Comparison of ENCODE assay signal across 9 cellular contexts in genomic region chr2:197706839-197707207, GRCh38. TPM values are rescaled to one million over a fixed set of nuclear protein-coding genes. Genes with fewer than 3 reads are reported as not detected.
A peak's percentile ranks its signal among the peaks of the same experiment; 100 is the strongest.
DNase-seq lines count a peak whose midpoint lies in the region; ATAC-seq and TF ChIP-seq lines count a peak whose summit lies in the region.
"Had no signal": no experiment of that assay in that cellular context is flagged by ENCODE, and none has a peak within 500 bp of the region (broad histone marks: within the 10 kb centered on the region; RNA-seq: fewer than 3 reads in every experiment).

No MANE protein-coding gene starts in this region.

- DNase-seq in CD14-positive monocyte (ENCODE audit: low spot score) (no peak), LNCaP clone FGC (ENCODE audit: low read depth) (no peak), coronary artery (ENCODE audit: low spot score) (no peak), body of pancreas (no peak), NCI-H526 (lab: John Stamatoyannopoulos, UW) (no peak)
- DNase-seq in naive thymus-derived CD4-positive, alpha-beta T cell = no peak
- DNase-seq: activated CD4-positive, alpha-beta T cell treated with anti-CD3 and anti-CD28 coated beads for 1 hour had no signal

- H3K27me3 ChIP-seq in naive thymus-derived CD4-positive, alpha-beta T cell (ENCODE audit: control insufficient read depth in 2 of 2, insufficient read depth in 2 of 2, low read length in 2 of 2) = no peaks in the 10 kb centered on the region
- no peaks in the 10 kb centered on the region for H3K27me3 ChIP-seq in body of pancreas

- no peak overlapping the region for H3K27ac Mint-ChIP-seq in CD14-positive monocyte
- H3K27ac Mint-ChIP-seq in naive thymus-derived CD4-positive, alpha-beta T cell = peak overlapping the region in 3 of 9 donors; percentile 12 to 97 (median 14)

- H3K27ac ChIP-seq in coronary artery = no peak overlapping the region
- H3K27ac ChIP-seq in naive thymus-derived CD4-positive, alpha-beta T cell (ENCODE audit: low read depth, low read length) = peak overlapping the region; percentile 81
- H3K27ac ChIP-seq in body of pancreas = no peak overlapping the region

- POLR2A ChIA-PET in naive thymus-derived CD4-positive, alpha-beta T cell (lab: Charles Lee) = no interaction called here

- peaks cover 0 to 12% (median 4%) of the 10 kb centered on the region in 3 experiments for H3K36me3 ChIP-seq in naive thymus-derived CD4-positive, alpha-beta T cell (ENCODE audit: control insufficient read depth in 2 of 3, insufficient read depth in 3 of 3, low read length in 3 of 3)
- no peaks in the 10 kb centered on the region for H3K36me3 ChIP-seq in body of pancreas (replicated peaks in 1 of 2; ENCODE audit: insufficient read depth in 1 of 2, low read depth in 2 of 2)

- peaks cover 46% of the 10 kb centered on the region for H3K4me1 Mint-ChIP-seq in CD14-positive monocyte
- peaks cover 38 to 64% (median 54%) of the 10 kb centered on the region in 7 donors for H3K4me1 Mint-ChIP-seq in naive thymus-derived CD4-positive, alpha-beta T cell

- H3K9me3 Mint-ChIP-seq in CD14-positive monocyte = no peaks in the 10 kb centered on the region
- peaks cover 0 to 2% (median 0%) of the 10 kb centered on the region in 11 donors for H3K9me3 Mint-ChIP-seq in naive thymus-derived CD4-positive, alpha-beta T cell

- peak overlapping the region; percentile 37 to 92 for H3K4me3 Mint-ChIP-seq in CD14-positive monocyte
- peak overlapping the region; percentile 78 to 96 (median 94) for H3K4me3 Mint-ChIP-seq in naive thymus-derived CD4-positive, alpha-beta T cell

- H3K36me3 Mint-ChIP-seq in CD14-positive monocyte = peaks cover 7 to 10% of the 10 kb centered on the region in 2 donors
- H3K36me3 Mint-ChIP-seq in naive thymus-derived CD4-positive, alpha-beta T cell = peaks cover 4 to 18% (median 12%) of the 10 kb centered on the region in 5 donors

- CTCF ChIA-PET in naive thymus-derived CD4-positive, alpha-beta T cell (lab: Charles Lee) = interaction anchor here (0.9 to 2.4 kb wide), 3 partner anchors 9 to 593 kb away, joined by 3 to 11 read pairs (median 7); no protein-coding TSS in a partner anchor

- TF ChIP-seq POLR2A in body of pancreas (IDR thresholded peaks at IDR 0.05) = no peak

- intact Hi-C loops in CD14-positive monocyte (cut with micrococcal nuclease) = loop anchor here in 1 of 2 donors (10.0 kb wide), 3 partner anchors 78 to 252 kb away; partner anchors contain the start of genes BOLL, COQ10B and MOB4
- intact Hi-C loops in naive thymus-derived CD4-positive, alpha-beta T cell (cut with micrococcal nuclease) = loop anchor here (1.0 to 10.0 kb wide), 9 partner anchors 70 to 1640 kb away; partner anchors contain the start of gene DNAH7 (in 1 of the 2)
- intact Hi-C loops in body of pancreas (cut with DNase I) = no loop called here

- no peaks in the 10 kb centered on the region for H3K9me3 ChIP-seq in naive thymus-derived CD4-positive, alpha-beta T cell (ENCODE audit: control insufficient read depth in 2 of 3, low read length in 3 of 3)
- no peaks in the 10 kb centered on the region for H3K9me3 ChIP-seq in body of pancreas

- ATAC-seq in naive thymus-derived CD4-positive, alpha-beta T cell = no peak
- ATAC-seq in body of pancreas (no peak), GM18868 (IDR thresholded peaks at IDR 0.05; ENCODE audit: unreplicated experiment) (no peak), HG03521 (IDR thresholded peaks at IDR 0.05; ENCODE audit: unreplicated experiment) (no peak)

- WGBS in body of pancreas, 2 donors = 28 to 45% methylated on average over 3 to 5 of the region's 5 CpGs

- TF ChIP-seq CTCF in CD14-positive monocyte (IDR thresholded peaks at IDR 0.05) (no peak), LNCaP clone FGC (IDR thresholded peaks at IDR 0.05; ENCODE audit: control insufficient read depth, extremely low read depth, insufficient read depth) (no peak), coronary artery (IDR thresholded peaks at IDR 0.05) (no peak), body of pancreas (IDR thresholded peaks at IDR 0.05) (no peak)

- peaks cover 2 to 4% (median 3%) of the 10 kb centered on the region in 3 donors for H3K27me3 Mint-ChIP-seq in CD14-positive monocyte (ENCODE audit: low read depth in 3 of 3)
- H3K27me3 Mint-ChIP-seq in naive thymus-derived CD4-positive, alpha-beta T cell = peaks cover 0 to 7% (median 0%) of the 10 kb centered on the region in 5 donors

- H3K4me1 ChIP-seq in naive thymus-derived CD4-positive, alpha-beta T cell (ENCODE audit: control insufficient read depth in 2 of 2, insufficient read depth in 2 of 2, low read length in 2 of 2) = peaks cover 29 to 32% of the 10 kb centered on the region in 2 donors
- peaks cover 29% of the 10 kb centered on the region for H3K4me1 ChIP-seq in body of pancreas

- H3K4me3 ChIP-seq in LNCaP clone FGC (ENCODE audit: low read depth, low read length) (peak overlapping the region; percentile 89), coronary artery (peak overlapping the region; percentile 79), body of pancreas (peak overlapping the region in 1 of 2 donors; percentile 81)
- H3K4me3 ChIP-seq in naive thymus-derived CD4-positive, alpha-beta T cell (ENCODE audit: low read length) = peak overlapping the region; percentile 93

RNA-seq across cellular contexts. Expression of gene MARS2, which starts 1.7 kb away (rescaled TPM):
- 1 to 10 TPM in 1 of 2 donors, under 1 TPM in 1; 0.66 to 1.3 TPM for polyA plus RNA-seq in CD14-positive monocyte
- total RNA-seq in naive thymus-derived CD4-positive, alpha-beta T cell = 10 to 100 TPM in 3 of 5 experiments, 1 to 10 TPM in 2; 8.8 to 15.4 (median 13.6) TPM
- 10 to 100 TPM in 1 of 2 donors, 1 to 10 TPM in 1; 7.7 to 10.0 TPM for polyA plus RNA-seq in naive thymus-derived CD4-positive, alpha-beta T cell
- total RNA-seq in body of pancreas = 10 to 100 TPM in 1 of 2 donors, 1 to 10 TPM in 1; 6.5 to 12.2 TPM

RNA-seq across cellular contexts. Expression of gene RFTN2, which starts 31.4 kb away (rescaled TPM):
- polyA plus RNA-seq in CD14-positive monocyte = under 1 TPM in 1 of 2 donors, not detected in 1; 0.02 TPM
- total RNA-seq in naive thymus-derived CD4-positive, alpha-beta T cell = under 1 TPM in 1 of 5 experiments, not detected in 4; 0.64 TPM
- polyA plus RNA-seq in naive thymus-derived CD4-positive, alpha-beta T cell = under 1 TPM; 0.12 to 0.21 TPM
- 10 to 100 TPM in 1 of 2 donors, 1 to 10 TPM in 1; 1.3 to 11.9 TPM for total RNA-seq in body of pancreas
